Comparison of ENCODE assay signal across 1 cellular context in the genomic region with DNA sequence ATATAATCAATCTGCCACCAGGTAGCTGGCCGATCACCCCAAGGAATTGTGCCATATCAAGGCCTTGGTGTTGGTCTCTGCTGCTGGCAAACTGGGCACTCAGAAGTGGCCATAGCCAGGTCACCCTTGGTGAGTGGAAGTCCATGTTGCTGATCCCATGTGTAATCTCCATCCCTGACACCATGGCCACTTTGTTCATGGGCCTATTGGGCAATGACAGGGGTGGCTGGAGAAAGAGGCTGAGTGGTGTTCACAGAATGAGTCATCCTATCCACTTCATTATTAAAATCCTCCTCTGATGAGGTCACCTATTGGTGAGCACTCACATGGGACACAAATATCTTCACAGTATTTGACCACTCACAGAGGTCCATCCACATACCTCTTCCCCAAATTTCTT.
TF ChIP-seq lines count a peak whose summit lies in the region.

No MANE protein-coding gene starts in this region.

TF ChIP-seq in K562, 482 proteins besides CTCF, POLR2A, EP300 and RAD21:
- TF ChIP-seq CEBPB (tag; IDR thresholded peaks at IDR 0.05) (0 out of 2 replicates have a peak, but pooled peaks have one; percentile 7), CEBPG (CRISPR knock-in tag; IDR thresholded peaks at IDR 0.05) (no peak), CEBPG (tag; conservative IDR thresholded peaks at IDR 0.05 in 1 of 2, IDR thresholded peaks at IDR 0.05 in 1 of 2) (peak in 1 of 2 experiments; percentile 36; a peak in 1 of 4 replicates), U2AF1 (optimal IDR thresholded peaks at IDR 0.05; ENCODE audit: low read depth, low read length) (no peak), NFYB (IDR thresholded peaks at IDR 0.05; ENCODE audit: extremely low read depth, insufficient read length) (no peak)
- TF ChIP-seq, protein P1, sequence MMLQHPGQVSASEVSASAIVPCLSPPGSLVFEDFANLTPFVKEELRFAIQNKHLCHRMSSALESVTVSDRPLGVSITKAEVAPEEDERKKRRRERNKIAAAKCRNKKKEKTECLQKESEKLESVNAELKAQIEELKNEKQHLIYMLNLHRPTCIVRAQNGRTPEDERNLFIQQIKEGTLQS (IDR thresholded peaks at IDR 0.05) = peak; percentile 59
- TF ChIP-seq, protein P1 (CRISPR knock-in tag; conservative IDR thresholded peaks at IDR 0.05) = no peak
